In the genomic region with DNA sequence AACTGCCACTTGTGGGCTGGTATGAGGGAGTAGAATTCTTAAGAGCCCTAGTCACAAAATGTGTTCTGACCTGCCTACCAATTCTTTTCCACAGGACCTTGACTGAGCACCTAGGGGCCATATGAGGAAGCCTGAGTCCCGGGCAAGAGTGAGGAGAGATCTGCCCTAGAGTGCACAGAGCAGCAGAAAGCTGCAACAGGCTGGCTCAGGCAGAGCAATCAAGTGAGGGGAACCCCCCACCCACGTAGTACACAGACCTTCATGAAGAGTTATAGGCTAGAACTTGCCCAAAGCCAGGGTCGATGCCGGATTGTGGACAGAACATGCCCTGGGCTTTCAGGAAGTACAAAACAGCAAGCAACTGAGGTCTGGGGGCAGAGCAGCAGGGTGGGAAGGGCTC, we compare ENCODE assay signal across 17 cellular contexts.
DNase-seq lines count a peak whose midpoint lies in the region; ATAC-seq and TF ChIP-seq lines count a peak whose summit lies in the region.
"Had no signal": no experiment of that assay in that cellular context is flagged by ENCODE, and none has a peak within 500 bp of the region (broad histone marks: within the 10 kb centered on the region; RNA-seq: fewer than 3 reads in every experiment).

No MANE protein-coding gene starts in this region.

- no peaks in the 10 kb centered on the region for H3K9me2 ChIP-seq in SU-DHL-6 (replicated peaks; ENCODE audit: insufficient read depth, low read length)

- POLR2A ChIA-PET in MCF 10A (lab: Yijun Ruan, JAX) = interaction anchor here (0.9 kb wide), 1 partner anchor 157 kb away, joined by 3 read pairs; no protein-coding TSS in a partner anchor

- H3K4me1 Mint-ChIP-seq in MCF 10A (ENCODE audit: insufficient read depth, unreplicated experiment) = peaks cover 19% of the 10 kb centered on the region
- H3K4me1 Mint-ChIP-seq: CD14-positive monocyte had no signal

- ATAC-seq in foreskin keratinocyte (peak; percentile 95), HG03342 (IDR thresholded peaks at IDR 0.05; ENCODE audit: unreplicated experiment) (no peak)
- ATAC-seq: A549, K562 had no signal

- H3K9me3 Mint-ChIP-seq in MCF 10A (ENCODE audit: unreplicated experiment) = no peaks in the 10 kb centered on the region

- BruUV-seq in MCF 10A (replicated peaks; lab: Mats Ljungman, UMichigan) = no TSS peak

- TF ChIP-seq POLR2A in breast epithelium (IDR thresholded peaks at IDR 0.05) = no peak

- H3K36me3 ChIP-seq in breast epithelium (no peaks in the 10 kb centered on the region), SU-DHL-6 (ENCODE audit: low read length) (no peaks in the 10 kb centered on the region)

- CTCF ChIA-PET in MCF 10A (lab: Yijun Ruan, JAX) = no interaction called here

- H3F3A ChIP-seq in SU-DHL-6 (ENCODE audit: insufficient read depth) = no peaks in the 10 kb centered on the region

- H2AFZ ChIP-seq in SU-DHL-6 (ENCODE audit: low read depth, low read length, severe bottlenecking) = peak overlapping the region; percentile 31

- H3K9me3 ChIP-seq in breast epithelium = no peaks in the 10 kb centered on the region
- H3K9me3 ChIP-seq in SU-DHL-6 (ENCODE audit: insufficient read depth, low read length) = no peaks in the 10 kb centered on the region
- H3K9me3 ChIP-seq: A549 had no signal

- no peak overlapping the region for H3K4me3 ChIP-seq in breast epithelium
- no peak overlapping the region for H3K4me3 ChIP-seq in SU-DHL-6 (ENCODE audit: insufficient read depth, low read length, poor library complexity, severe bottlenecking)
- H3K4me3 ChIP-seq: A549, K562 had no signal

- no peak overlapping the region for H3K27ac Mint-ChIP-seq in MCF 10A (ENCODE audit: low read depth, unreplicated experiment)

- H3K27ac ChIP-seq in breast epithelium (no peak overlapping the region), SU-DHL-6 (ENCODE audit: low read depth, low read length) (no peak overlapping the region), foreskin keratinocyte (no peak overlapping the region)
- H3K27ac ChIP-seq: A549, HL-60 had no signal

- H3K79me2 ChIP-seq in SU-DHL-6 (ENCODE audit: insufficient read depth, low read length) = no peaks in the 10 kb centered on the region

- H3K4me1 ChIP-seq in breast epithelium (no peaks in the 10 kb centered on the region), foreskin keratinocyte (peaks cover 14% of the 10 kb centered on the region)
- H3K4me1 ChIP-seq: A549 had no signal

- H3K9ac ChIP-seq in SU-DHL-6 (ENCODE audit: low read length) = no peak overlapping the region

- no peak overlapping the region for H3K4me2 ChIP-seq in SU-DHL-6 (ENCODE audit: low read depth, low read length, poor library complexity, severe bottlenecking)
- H3K4me2 ChIP-seq: A549 had no signal

- TF ChIP-seq CTCF in MCF 10A (IDR thresholded peaks at IDR 0.05; ENCODE audit: unreplicated experiment) (no peak), breast epithelium (IDR thresholded peaks at IDR 0.05) (no peak), SU-DHL-6 (IDR thresholded peaks at IDR 0.05; ENCODE audit: insufficient read depth, low read length, poor library complexity, severe bottlenecking) (no peak), foreskin keratinocyte (conservative IDR thresholded peaks at IDR 0.05) (peak; percentile 34)

- H3K27me3 Mint-ChIP-seq in MCF 10A (ENCODE audit: insufficient read depth, unreplicated experiment) = no peaks in the 10 kb centered on the region

- H3K4me3 Mint-ChIP-seq in MCF 10A (ENCODE audit: unreplicated experiment) = no peak overlapping the region
- H3K4me3 Mint-ChIP-seq: CD14-positive monocyte had no signal

- no peaks in the 10 kb centered on the region for H4K20me1 ChIP-seq in SU-DHL-6 (ENCODE audit: low read depth, low read length)

- intact Hi-C loops in MCF 10A (cut with micrococcal nuclease) (no loop called here), breast epithelium (cut with DNase I; ENCODE audit: low total_unique reads) (no loop called here)

- no peaks in the 10 kb centered on the region for H3K27me3 ChIP-seq in breast epithelium
- H3K27me3 ChIP-seq in SU-DHL-6 (ENCODE audit: low read length) = no peaks in the 10 kb centered on the region
- no peaks in the 10 kb centered on the region for H3K27me3 ChIP-seq in foreskin keratinocyte

- H3K36me3 Mint-ChIP-seq in MCF 10A (ENCODE audit: insufficient read depth, unreplicated experiment) = no peaks in the 10 kb centered on the region
- H3K36me3 Mint-ChIP-seq: CD14-positive monocyte had no signal

- peak; percentile 34 for DNase-seq in MCF 10A (ENCODE audit: unreplicated experiment)
- no peak for DNase-seq in breast epithelium (ENCODE audit: low spot score in 2 of 2)
- peak; percentile 73 to 87 for DNase-seq in foreskin keratinocyte
- DNase-seq in iPS-NIHi7 (ENCODE audit: extremely low spot score) = no peak
- DNase-seq in activated CD4-positive, CD25-positive, alpha-beta regulatory T cell treated with anti-CD3 and anti-CD28 coated beads, Interleukin-2, amount 50 U/mL, for 72 hours = no peak
- no peak for DNase-seq in AML-193 (lab: John Stamatoyannopoulos, UW)
- DNase-seq: NCI-H1092; NCI-H2107; NCI-H345; NCI-H526 treated with DMSO at 0.1 percent for 48 hours; NK-92 treated with Interleukin-12 subunit alpha and Interleukin-12 subunit beta, amount 100 ng/mL, for 24 hours had no signal

Comparison
In these comparisons a context has a peak if more than half of its experiments do, and no peak if none do; other contexts are left out.
1. DNase-seq: peak in MCF 10A (single experiment) and foreskin keratinocyte (2 of 2); none in breast epithelium (0 of 2), iPS-NIHi7 (single experiment), activated CD4-positive, CD25-positive, alpha-beta regulatory T cell treated with anti-CD3 and anti-CD28 coated beads, Interleukin-2, amount 50 U/mL, for 72 hours (single experiment) and AML-193 (0 of 2).